In the genomic region with DNA sequence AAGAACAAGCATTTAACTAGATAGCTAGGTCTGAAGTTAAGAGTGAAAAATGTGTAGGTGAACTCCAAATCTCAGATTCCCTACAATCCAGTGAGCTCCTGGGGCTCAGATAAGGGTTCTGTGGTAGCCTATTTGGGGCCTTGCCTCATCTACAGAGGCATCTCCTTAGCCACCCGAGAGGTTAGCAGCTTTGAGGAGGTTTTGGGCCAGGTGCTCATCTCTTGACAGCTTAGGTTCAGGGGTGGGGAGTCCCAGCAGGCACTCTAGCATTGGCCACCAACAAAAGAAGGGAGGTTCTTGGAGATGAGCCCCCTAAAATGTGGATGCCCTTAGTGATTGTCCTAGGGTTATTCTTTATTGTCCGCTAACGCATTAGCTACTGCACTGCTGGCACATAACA, we compare ENCODE assay signal across 17 cellular contexts.
A peak's percentile ranks its signal among the peaks of the same experiment; 100 is the strongest.
DNase-seq lines count a peak whose midpoint lies in the region; ATAC-seq, FAIRE-seq and TF ChIP-seq lines count a peak whose summit lies in the region.
"Had no signal": no experiment of that assay in that cellular context is flagged by ENCODE, and none has a peak within 500 bp of the region (broad histone marks: within the 10 kb centered on the region; RNA-seq: fewer than 3 reads in every experiment).

No MANE protein-coding gene starts in this region.

- no peak overlapping the region for H3K27ac ChIP-seq in right atrium auricular region
- H3K27ac ChIP-seq in coronary artery, result no peak overlapping the region
- H3K27ac ChIP-seq: BLaER1, HL-60 had no signal

- intact Hi-C loops in cardiac septum (cut with DNase I), result no loop called here

- H3K36me3 ChIP-seq in right atrium auricular region, result no peaks in the 10 kb centered on the region
- H3K36me3 ChIP-seq: BLaER1 had no signal

- FAIRE-seq in H54 (lab: Jason Lieb, UNC), result no peak
- no peak for FAIRE-seq in GM19239 (lab: Jason Lieb, UNC)
- FAIRE-seq: H1 had no signal

- H3K27me3 ChIP-seq in right atrium auricular region, result no peaks in the 10 kb centered on the region
- H3K27me3 ChIP-seq: BLaER1 had no signal

- no peak for TF ChIP-seq CTCF in right atrium auricular region (IDR thresholded peaks at IDR 0.05)
- no peak for TF ChIP-seq CTCF in coronary artery (IDR thresholded peaks at IDR 0.05)

- no peaks in the 10 kb centered on the region for H3K4me1 ChIP-seq in right atrium auricular region

- DNase-seq in right atrium auricular region (ENCODE audit: low spot score) (peak; percentile 44), cardiac septum (ENCODE audit: low spot score) (no peak), coronary artery (ENCODE audit: low spot score) (peak; percentile 17), mesenteric fat pad (ENCODE audit: low spot score) (peak; percentile 55), H54 (ENCODE audit: insufficient read length, low spot score) (no peak), GM19239 (ENCODE audit: insufficient read length, low spot score) (no peak), NOMO-1 treated with dmso at 0.1 percent for 144 hours (lab: John Stamatoyannopoulos, UW; ENCODE audit: unreplicated experiment) (no peak)
- DNase-seq: 8988T; CD4-positive, alpha-beta memory T cell; DMS153; DMS79; GF-D8; HCEC 1CT had no signal

- no peak overlapping the region for H3K4me3 ChIP-seq in right atrium auricular region
- no peak overlapping the region for H3K4me3 ChIP-seq in coronary artery
- H3K4me3 ChIP-seq: BLaER1 had no signal

- peaks cover 0 to 21% of the 10 kb centered on the region in 2 donors for H3K9me3 ChIP-seq in right atrium auricular region
- H3K9me3 ChIP-seq: BLaER1 had no signal

- TF ChIP-seq POLR2A in H54 (IDR thresholded peaks at IDR 0.05; ENCODE audit: low read depth, low read length), result no peak

- no peak for ATAC-seq in HG03025 (IDR thresholded peaks at IDR 0.05; ENCODE audit: low FRiP score, unreplicated experiment)

Comparison
In these comparisons a context has a peak if more than half of its experiments do, and no peak if none do; other contexts are left out.
1. DNase-seq: peak in right atrium auricular region (single experiment), coronary artery (single experiment) and mesenteric fat pad (single experiment); none in cardiac septum (single experiment), H54 (single experiment), GM19239 (single experiment) and NOMO-1 treated with dmso at 0.1 percent for 144 hours (single experiment).